In genomic region chr1:69401894-69402293, GRCh38 we compare ENCODE assay signal across 29 cellular contexts.
"Had no signal": no experiment of that assay in that cellular context is flagged by ENCODE, and none has a peak within 500 bp of the region (broad histone marks: within the 10 kb centered on the region; RNA-seq: fewer than 3 reads in every experiment).

No MANE protein-coding gene starts in this region.

- H3K27me3 ChIP-seq: esophagus squamous epithelium, neutrophil, pancreas, right lobe of liver, suprapubic skin, transverse colon had no signal

- H3K27ac ChIP-seq: coronary artery, esophagus squamous epithelium, left ventricle myocardium inferior, lower lobe of right lung, neutrophil, pancreas, right lobe of liver, suprapubic skin, transverse colon had no signal

- H3K36me3 Mint-ChIP-seq: immature natural killer cell; memory B cell; naive B cell; natural killer cell treated with Interleukin-12 subunit alpha and Interleukin-12 subunit beta and Interleukin-15 and Interleukin-18, amount 100 ng/mL, for 72 hours; stimulated activated naive B cell treated with anti-CD40 and anti-IgM and Interleukin-4, amounts not matched to agents 10 μg/mL and 1 μg/mL and 100 μg/mL, for 72 hours had no signal

- H3K4me3 Mint-ChIP-seq: immature natural killer cell; memory B cell; naive B cell; natural killer cell treated with Interleukin-12 subunit alpha and Interleukin-12 subunit beta and Interleukin-15 and Interleukin-18, amount 100 ng/mL, for 72 hours; neural crest cell; stimulated activated naive B cell treated with anti-CD40 and anti-IgM and Interleukin-4, amounts not matched to agents 10 μg/mL and 1 μg/mL and 100 μg/mL, for 72 hours; stimulated activated naive CD8-positive, alpha-beta T cell treated with anti-CD3 and anti-CD28 coated beads, Interleukin-15, Interleukin-2, amounts not matched to agents 100 ng/mL and 50 ng/mL, for 24 hours had no signal

- H3K36me3 ChIP-seq: esophagus squamous epithelium, left ventricle myocardium inferior, lower lobe of right lung, neutrophil, pancreas, right lobe of liver, suprapubic skin, transverse colon had no signal

- FAIRE-seq: endothelial cell of umbilical vein, frontal cortex, pancreas, small intestine had no signal

- DNase-seq: dermis blood vessel endothelial cell; effector memory CD4-positive, alpha-beta T cell; erythroblast; esophagus squamous epithelium; hypothalamus; immature natural killer cell; islet precursor cell; kidney glomerular epithelial cell; left colon; left ventricle myocardium inferior; lower lobe of right lung; mucosa of descending colon; naive B cell; pancreas; right lobe of liver; small intestine; stimulated activated CD4-positive, alpha-beta T cell treated with anti-CD3 and anti-CD28 coated beads, Interleukin-15, amount 100 ng/mL, for 24 hours; stimulated activated CD4-positive, alpha-beta T cell treated with anti-CD3 and anti-CD28 coated beads, Interleukin-2, amount 100 ng/mL, for 48 hours; stimulated activated naive B cell treated with anti-CD40 and anti-IgM and Interleukin-4, amounts not matched to agents 10 μg/mL and 1 μg/mL and 100 μg/mL, for 72 hours; transverse colon had no signal

- H3K9me3 Mint-ChIP-seq: neural crest cell had no signal

- H3K4me1 ChIP-seq: esophagus squamous epithelium, left ventricle myocardium inferior, lower lobe of right lung, pancreas, right lobe of liver, suprapubic skin, transverse colon had no signal

- H3K27me3 Mint-ChIP-seq: memory B cell; naive B cell; natural killer cell treated with Interleukin-12 subunit alpha and Interleukin-12 subunit beta and Interleukin-15 and Interleukin-18, amount 100 ng/mL, for 72 hours; stimulated activated naive B cell treated with anti-CD40 and anti-IgM and Interleukin-4, amounts not matched to agents 10 μg/mL and 1 μg/mL and 100 μg/mL, for 72 hours; stimulated activated naive CD8-positive, alpha-beta T cell treated with anti-CD3 and anti-CD28 coated beads, Interleukin-15, Interleukin-2, amounts not matched to agents 100 ng/mL and 50 ng/mL, for 24 hours had no signal

- H3K4me3 ChIP-seq: coronary artery, esophagus squamous epithelium, left ventricle myocardium inferior, lower lobe of right lung, mucosa of descending colon, pancreas, right lobe of liver, suprapubic skin, transverse colon had no signal

- H3K9me3 ChIP-seq: esophagus squamous epithelium, left ventricle myocardium inferior, lower lobe of right lung, mucosa of descending colon, neutrophil, pancreas, right lobe of liver, suprapubic skin, transverse colon had no signal

- H3K4me1 Mint-ChIP-seq: immature natural killer cell; memory B cell; naive B cell; neural crest cell; stimulated activated naive B cell treated with anti-CD40 and anti-IgM and Interleukin-4, amounts not matched to agents 10 μg/mL and 1 μg/mL and 100 μg/mL, for 72 hours had no signal

- H3K27ac Mint-ChIP-seq: immature natural killer cell; memory B cell; naive B cell; natural killer cell treated with Interleukin-12 subunit alpha and Interleukin-12 subunit beta and Interleukin-15 and Interleukin-18, amount 100 ng/mL, for 72 hours; stimulated activated naive B cell treated with anti-CD40 and anti-IgM and Interleukin-4, amounts not matched to agents 10 μg/mL and 1 μg/mL and 100 μg/mL, for 72 hours; stimulated activated naive CD8-positive, alpha-beta T cell treated with anti-CD3 and anti-CD28 coated beads, Interleukin-15, Interleukin-2, amounts not matched to agents 100 ng/mL and 50 ng/mL, for 24 hours had no signal

- ATAC-seq: left colon; lower lobe of right lung; mucosa of descending colon; natural killer cell treated with Interleukin-12 subunit alpha and Interleukin-12 subunit beta and Interleukin-15 and Interleukin-18, amount 100 ng/mL, for 72 hours; pancreas; right lobe of liver; stimulated activated naive B cell treated with anti-CD40 and anti-IgM and Interleukin-4, amounts not matched to agents 10 μg/mL and 1 μg/mL and 100 μg/mL, for 72 hours had no signal
